In genomic region chr1:244273845-244274619, GRCh38 we compare ENCODE assay signal across 8 cellular contexts.
DNase-seq lines count a peak whose midpoint lies in the region; ATAC-seq lines count a peak whose summit lies in the region.

No MANE protein-coding gene starts in this region.

- ATAC-seq in HG02798 (IDR thresholded peaks at IDR 0.05; ENCODE audit: poor library complexity, unreplicated experiment): no peak

- H3K36me3 Mint-ChIP-seq in activated CD4-positive, alpha-beta T cell treated with anti-CD3 and anti-CD28 coated beads, Interleukin-2, amount 10 ng/mL, durations not matched to agents 7 days and 5 days (ENCODE audit: low read depth): peaks cover 2% of the 10 kb centered on the region

- peaks cover 8% of the 10 kb centered on the region for H3K9me3 Mint-ChIP-seq in activated CD4-positive, alpha-beta T cell treated with anti-CD3 and anti-CD28 coated beads, Interleukin-2, amount 10 ng/mL, durations not matched to agents 7 days and 5 days

- peaks cover 14% of the 10 kb centered on the region for H3K4me1 Mint-ChIP-seq in activated CD4-positive, alpha-beta T cell treated with anti-CD3 and anti-CD28 coated beads, Interleukin-2, amount 10 ng/mL, durations not matched to agents 7 days and 5 days

- no peaks in the 10 kb centered on the region for H3K27me3 Mint-ChIP-seq in activated CD4-positive, alpha-beta T cell treated with anti-CD3 and anti-CD28 coated beads, Interleukin-2, amount 10 ng/mL, durations not matched to agents 7 days and 5 days

- H3K4me3 Mint-ChIP-seq in activated CD4-positive, alpha-beta T cell treated with anti-CD3 and anti-CD28 coated beads, Interleukin-2, amount 10 ng/mL, durations not matched to agents 7 days and 5 days: no peak overlapping the region

- H3K27ac Mint-ChIP-seq in activated CD4-positive, alpha-beta T cell treated with anti-CD3 and anti-CD28 coated beads, Interleukin-2, amount 10 ng/mL, durations not matched to agents 7 days and 5 days: no peak overlapping the region

- CTCF ChIA-PET in activated CD4-positive, alpha-beta T cell treated with anti-CD3 and anti-CD28 coated beads, Interleukin-2, amount 10 ng/mL, durations not matched to agents 7 days and 5 days (lab: Charles Lee): interaction anchor here (0.6 to 1.3 kb wide), 2 partner anchors 9 to 837 kb away, joined by 3 to 4 read pairs; no protein-coding TSS in a partner anchor

- POLR2A ChIA-PET in activated CD4-positive, alpha-beta T cell treated with anti-CD3 and anti-CD28 coated beads, Interleukin-2, amount 10 ng/mL, durations not matched to agents 7 days and 5 days (lab: Charles Lee): no interaction called here

- peak; percentile 27 for DNase-seq in activated CD4-positive, alpha-beta T cell treated with anti-CD3 and anti-CD28 coated beads for 48 hours
- no peak for DNase-seq in activated CD4-positive, alpha-beta T cell treated with anti-CD3 and anti-CD28 coated beads, Interleukin-2, amount 10 ng/mL, durations not matched to agents 7 days and 5 days
- DNase-seq in SW 1271 (lab: John Stamatoyannopoulos, UW) (peak; percentile 3 to 6), foreskin melanocyte (peak; percentile 26), pulmonary artery endothelial cell (ENCODE audit: low read depth, low spot score) (peak; percentile 57), DMS114 treated with DMSO at 0.1 percent for 48 hours (lab: John Stamatoyannopoulos, UW; ENCODE audit: unreplicated experiment) (no peak), NCI-H748 treated with DMSO at 0.1 percent for 48 hours (lab: John Stamatoyannopoulos, UW) (no peak)

Comparison
In these comparisons a context has a peak if more than half of its experiments do, and no peak if none do; other contexts are left out.
1. DNase-seq: peak in activated CD4-positive, alpha-beta T cell treated with anti-CD3 and anti-CD28 coated beads for 48 hours (single experiment), SW 1271 (2 of 2), foreskin melanocyte (single experiment) and pulmonary artery endothelial cell (single experiment); none in activated CD4-positive, alpha-beta T cell treated with anti-CD3 and anti-CD28 coated beads, Interleukin-2, amount 10 ng/mL, durations not matched to agents 7 days and 5 days (single experiment), DMS114 treated with DMSO at 0.1 percent for 48 hours (single experiment) and NCI-H748 treated with DMSO at 0.1 percent for 48 hours (single experiment).